ENCODE assay signal across 1 cellular context in the genomic region with DNA sequence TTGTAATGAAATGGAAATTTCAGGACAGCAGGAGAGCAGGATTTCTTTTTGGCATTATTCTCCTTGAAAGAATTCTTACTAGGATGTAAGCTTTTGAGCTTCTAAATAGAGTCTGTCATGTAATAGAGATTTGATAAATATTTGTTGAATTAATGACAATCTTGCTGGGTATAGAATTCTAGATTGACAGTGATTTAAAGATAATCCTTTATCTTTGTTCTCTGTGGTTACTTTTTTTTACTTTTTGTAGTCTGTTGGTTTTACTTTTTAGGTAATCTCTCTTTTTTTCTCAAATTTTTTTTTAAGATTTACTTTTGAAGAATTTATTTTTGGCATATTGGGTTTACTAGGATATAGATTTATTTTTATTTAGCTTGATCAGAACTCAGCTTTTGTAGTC.
TF ChIP-seq lines count a peak whose summit lies in the region.

No MANE protein-coding gene starts in this region.

TF ChIP-seq in K562, 482 proteins besides CTCF, POLR2A, EP300 and RAD21 (continued from another document):
- TF ChIP-seq, protein P1, sequence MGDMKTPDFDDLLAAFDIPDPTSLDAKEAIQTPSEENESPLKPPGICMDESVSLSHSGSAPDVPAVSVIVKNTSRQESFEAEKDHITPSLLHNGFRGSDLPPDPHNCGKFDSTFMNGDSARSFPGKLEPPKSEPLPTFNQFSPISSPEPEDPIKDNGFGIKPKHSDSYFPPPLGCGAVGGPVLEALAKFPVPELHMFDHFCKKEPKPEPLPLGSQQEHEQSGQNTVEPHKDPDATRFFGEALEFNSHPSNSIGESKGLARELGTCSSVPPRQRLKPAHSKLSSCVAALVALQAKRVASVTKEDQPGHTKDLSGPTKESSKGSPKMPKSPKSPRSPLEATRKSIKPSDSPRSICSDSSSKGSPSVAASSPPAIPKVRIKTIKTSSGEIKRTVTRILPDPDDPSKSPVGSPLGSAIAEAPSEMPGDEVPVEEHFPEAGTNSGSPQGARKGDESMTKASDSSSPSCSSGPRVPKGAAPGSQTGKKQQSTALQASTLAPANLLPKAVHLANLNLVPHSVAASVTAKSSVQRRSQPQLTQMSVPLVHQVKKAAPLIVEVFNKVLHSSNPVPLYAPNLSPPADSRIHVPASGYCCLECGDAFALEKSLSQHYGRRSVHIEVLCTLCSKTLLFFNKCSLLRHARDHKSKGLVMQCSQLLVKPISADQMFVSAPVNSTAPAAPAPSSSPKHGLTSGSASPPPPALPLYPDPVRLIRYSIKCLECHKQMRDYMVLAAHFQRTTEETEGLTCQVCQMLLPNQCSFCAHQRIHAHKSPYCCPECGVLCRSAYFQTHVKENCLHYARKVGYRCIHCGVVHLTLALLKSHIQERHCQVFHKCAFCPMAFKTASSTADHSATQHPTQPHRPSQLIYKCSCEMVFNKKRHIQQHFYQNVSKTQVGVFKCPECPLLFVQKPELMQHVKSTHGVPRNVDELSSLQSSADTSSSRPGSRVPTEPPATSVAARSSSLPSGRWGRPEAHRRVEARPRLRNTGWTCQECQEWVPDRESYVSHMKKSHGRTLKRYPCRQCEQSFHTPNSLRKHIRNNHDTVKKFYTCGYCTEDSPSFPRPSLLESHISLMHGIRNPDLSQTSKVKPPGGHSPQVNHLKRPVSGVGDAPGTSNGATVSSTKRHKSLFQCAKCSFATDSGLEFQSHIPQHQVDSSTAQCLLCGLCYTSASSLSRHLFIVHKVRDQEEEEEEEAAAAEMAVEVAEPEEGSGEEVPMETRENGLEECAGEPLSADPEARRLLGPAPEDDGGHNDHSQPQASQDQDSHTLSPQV (IDR thresholded peaks at IDR 0.05), result 0 out of 2 replicates have a peak, but pooled peaks have one; percentile 18
- TF ChIP-seq MEF2A (IDR thresholded peaks at IDR 0.05; ENCODE audit: control insufficient read depth, low read depth, low read length) (no peak), ELF2 (CRISPR knock-in tag; IDR thresholded peaks at IDR 0.05) (no peak), CAMTA2 (CRISPR knock-in tag; conservative IDR thresholded peaks at IDR 0.05) (no peak), THAP7 (CRISPR knock-in tag; IDR thresholded peaks at IDR 0.05) (no peak)
